ENCODE assay signal across 12 cellular contexts in the genomic region with DNA sequence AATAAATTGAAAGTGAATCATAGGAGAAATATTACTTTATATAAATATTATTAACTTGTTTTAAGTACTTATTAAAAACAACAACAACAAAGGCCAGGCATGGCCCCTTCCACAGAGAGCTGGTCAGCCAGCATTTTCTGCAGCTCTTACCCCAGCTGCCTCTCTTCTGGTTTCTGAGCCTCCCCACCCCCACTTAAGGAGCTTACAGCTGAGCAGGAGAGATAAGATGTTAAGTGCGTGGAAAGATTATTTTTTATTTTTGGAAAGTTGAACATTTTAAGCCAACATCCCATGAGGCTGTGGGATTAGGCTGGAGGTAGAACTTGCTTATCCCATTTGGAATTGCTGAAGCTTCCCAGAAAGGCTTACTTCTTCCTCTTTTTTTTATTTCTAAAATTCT.
DNase-seq lines count a peak whose midpoint lies in the region; ATAC-seq and TF ChIP-seq lines count a peak whose summit lies in the region.
"Had no signal": no experiment of that assay in that cellular context is flagged by ENCODE, and none has a peak within 500 bp of the region (broad histone marks: within the 10 kb centered on the region; RNA-seq: fewer than 3 reads in every experiment).

No MANE protein-coding gene starts in this region.

- peaks cover 44% of the 10 kb centered on the region for H3K4me1 Mint-ChIP-seq in nephron
- H3K4me1 Mint-ChIP-seq: activated B cell treated with CpG ODN at 0.5 μM for 24 hours; activated naive CD8-positive, alpha-beta T cell treated with anti-CD3 and anti-CD28 coated beads, Interleukin-2, amount 50 U/mL, for 24 hours had no signal

- POLR2A ChIA-PET in HEK293 (lab: Yijun Ruan, JAX), result interaction anchor here (1.0 to 2.0 kb wide), 2 partner anchors 38 to 416 kb away, joined by 3 to 23 read pairs; a partner anchor contains a TSS

- H3K36me3 Mint-ChIP-seq in nephron (ENCODE audit: low read depth), result no peaks in the 10 kb centered on the region
- no peaks in the 10 kb centered on the region for H3K36me3 Mint-ChIP-seq in activated naive CD4-positive, alpha-beta T cell treated with anti-CD3 and anti-CD28 coated beads, Interleukin-2, amount 50 U/mL, for 72 hours
- H3K36me3 Mint-ChIP-seq: CD8-positive, alpha-beta T cell had no signal

- no peaks in the 10 kb centered on the region for H3K27me3 ChIP-seq in WERI-Rb-1 (ENCODE audit: insufficient read depth, low read depth, severe bottlenecking)
- H3K27me3 ChIP-seq in heart left ventricle, result no peaks in the 10 kb centered on the region
- H3K27me3 ChIP-seq in esophagus squamous epithelium, result peaks cover 0 to 76% (median 0%) of the 10 kb centered on the region in 4 donors

- peaks cover 34% of the 10 kb centered on the region for H3K27me3 Mint-ChIP-seq in nephron (ENCODE audit: low read depth)

- ATAC-seq in heart left ventricle, result peak; percentile 26 to 74 (median 62)
- ATAC-seq in activated naive CD4-positive, alpha-beta T cell treated with anti-CD3 and anti-CD28 coated beads, Interleukin-2, amount 50 U/mL, for 72 hours, result no peak
- no peak for ATAC-seq in HG03439 (IDR thresholded peaks at IDR 0.05; ENCODE audit: unreplicated experiment)

- TF ChIP-seq POLR2A in heart left ventricle (IDR thresholded peaks at IDR 0.05), result no peak
- no peak for TF ChIP-seq POLR2A in esophagus squamous epithelium (IDR thresholded peaks at IDR 0.05)

- 6 to 13% (median 9%) methylated on average over 1 of the region's 1 CpG for WGBS in heart left ventricle, 4 donors
- 23 to 35% methylated on average over 1 of the region's 1 CpG for WGBS in esophagus squamous epithelium, 2 donors

- peak; percentile 96 for DNase-seq in WERI-Rb-1
- DNase-seq in heart left ventricle, result peak in 4 of 5 donors; percentile 51 to 69 (median 64)
- no peak for DNase-seq in activated naive CD4-positive, alpha-beta T cell treated with anti-CD3 and anti-CD28 coated beads, Interleukin-2, amount 50 U/mL, for 72 hours (ENCODE audit: low spot score in 2 of 2)
- no peak for DNase-seq in esophagus squamous epithelium (lab: John Stamatoyannopoulos, UW)

- CTCF ChIA-PET in HEK293 (lab: Yijun Ruan, JAX), result interaction anchor here (0.6 to 5.6 kb wide), 25 partner anchors 10 to 551 kb away, joined by 3 to 119 read pairs (median 4); no protein-coding TSS in a partner anchor

- peaks cover 13% of the 10 kb centered on the region for H3K4me1 ChIP-seq in HEK293 (ENCODE audit: control insufficient read depth, insufficient read depth, low read length)
- peaks cover 0 to 29% (median 12%) of the 10 kb centered on the region in 12 donors for H3K4me1 ChIP-seq in heart left ventricle
- H3K4me1 ChIP-seq in esophagus squamous epithelium, result peaks cover 0 to 29% (median 7%) of the 10 kb centered on the region in 3 donors

- H3K9me3 ChIP-seq in HEK293 (ENCODE audit: control insufficient read depth, insufficient read depth, low read depth, low read length), result no peaks in the 10 kb centered on the region
- H3K9me3 ChIP-seq in WERI-Rb-1 (ENCODE audit: severe bottlenecking), result peaks cover 5% of the 10 kb centered on the region
- H3K9me3 ChIP-seq in heart left ventricle, result no peaks in the 10 kb centered on the region
- no peaks in the 10 kb centered on the region for H3K9me3 ChIP-seq in esophagus squamous epithelium
- H3K9me3 ChIP-seq: thoracic aorta had no signal

- no peaks in the 10 kb centered on the region for H3K36me3 ChIP-seq in HEK293 (ENCODE audit: control insufficient read depth in 2 of 2, insufficient read depth in 1 of 2, low read length in 2 of 2)
- no peaks in the 10 kb centered on the region for H3K36me3 ChIP-seq in WERI-Rb-1
- no peaks in the 10 kb centered on the region for H3K36me3 ChIP-seq in heart left ventricle
- H3K36me3 ChIP-seq in esophagus squamous epithelium, result no peaks in the 10 kb centered on the region
- H3K36me3 ChIP-seq: thoracic aorta had no signal

- H3K27ac ChIP-seq in HEK293 (ENCODE audit: extremely low read depth, low read depth, low read length) (no peak overlapping the region), WERI-Rb-1 (peak overlapping the region; percentile 81), heart left ventricle (peak overlapping the region in 9 of 12 donors; percentile 29 to 89 (median 61)), esophagus squamous epithelium (no peak overlapping the region)
- H3K27ac ChIP-seq: SK-N-MC had no signal

- TF ChIP-seq CTCF in HEK293 (tag by site-specific recombination; IDR thresholded peaks at IDR 0.05) (no peak), WERI-Rb-1 (IDR thresholded peaks at IDR 0.05; ENCODE audit: low read depth, low read length) (no peak), heart left ventricle (IDR thresholded peaks at IDR 0.05) (no peak), nephron (IDR thresholded peaks at IDR 0.05; ENCODE audit: unreplicated experiment in 3 of 3) (no peak), esophagus squamous epithelium (IDR thresholded peaks at IDR 0.05) (no peak)

- H3K9me3 Mint-ChIP-seq in nephron, result peaks cover 4% of the 10 kb centered on the region
- H3K9me3 Mint-ChIP-seq in activated naive CD4-positive, alpha-beta T cell treated with anti-CD3 and anti-CD28 coated beads, Interleukin-2, amount 50 U/mL, for 72 hours, result no peaks in the 10 kb centered on the region
- H3K9me3 Mint-ChIP-seq: activated B cell treated with CpG ODN at 0.5 μM for 24 hours; activated naive CD8-positive, alpha-beta T cell treated with anti-CD3 and anti-CD28 coated beads, Interleukin-2, amount 50 U/mL, for 24 hours; CD8-positive, alpha-beta T cell had no signal

- intact Hi-C loops in heart left ventricle (cut with DNase I), result loop anchor here (1.0 to 10.0 kb wide), 16 partner anchors 61 to 533 kb away; a partner anchor contains a TSS
- intact Hi-C loops in esophagus squamous epithelium (cut with DNase I), result loop anchor here (5.0 kb wide), 1 partner anchor 470 kb away; no protein-coding TSS in a partner anchor

- H3K4me3 Mint-ChIP-seq in nephron, result peak overlapping the region in 1 of 3 experiments; percentile 7
- H3K4me3 Mint-ChIP-seq: activated B cell treated with CpG ODN at 0.5 μM for 24 hours; activated naive CD8-positive, alpha-beta T cell treated with anti-CD3 and anti-CD28 coated beads, Interleukin-2, amount 50 U/mL, for 24 hours; CD8-positive, alpha-beta T cell had no signal

- no peak overlapping the region for H3K4me3 ChIP-seq in HEK293 (ENCODE audit: low read depth, low read length)
- peak overlapping the region; percentile 14 for H3K4me3 ChIP-seq in WERI-Rb-1 (ENCODE audit: low read depth, low read length)
- H3K4me3 ChIP-seq in heart left ventricle, result peak overlapping the region in 1 of 12 donors; percentile 4
- no peak overlapping the region for H3K4me3 ChIP-seq in esophagus squamous epithelium
- H3K4me3 ChIP-seq: SK-N-MC, thoracic aorta had no signal

- peak overlapping the region; percentile 37 to 96 (median 95) for H3K27ac Mint-ChIP-seq in nephron
- H3K27ac Mint-ChIP-seq in activated naive CD4-positive, alpha-beta T cell treated with anti-CD3 and anti-CD28 coated beads, Interleukin-2, amount 50 U/mL, for 72 hours, result no peak overlapping the region
- H3K27ac Mint-ChIP-seq: activated B cell treated with CpG ODN at 0.5 μM for 24 hours; CD8-positive, alpha-beta T cell had no signal

TF ChIP-seq in HEK293, 187 proteins besides CTCF, POLR2A, EP300 and RAD21:
- TF ChIP-seq, protein P1, sequence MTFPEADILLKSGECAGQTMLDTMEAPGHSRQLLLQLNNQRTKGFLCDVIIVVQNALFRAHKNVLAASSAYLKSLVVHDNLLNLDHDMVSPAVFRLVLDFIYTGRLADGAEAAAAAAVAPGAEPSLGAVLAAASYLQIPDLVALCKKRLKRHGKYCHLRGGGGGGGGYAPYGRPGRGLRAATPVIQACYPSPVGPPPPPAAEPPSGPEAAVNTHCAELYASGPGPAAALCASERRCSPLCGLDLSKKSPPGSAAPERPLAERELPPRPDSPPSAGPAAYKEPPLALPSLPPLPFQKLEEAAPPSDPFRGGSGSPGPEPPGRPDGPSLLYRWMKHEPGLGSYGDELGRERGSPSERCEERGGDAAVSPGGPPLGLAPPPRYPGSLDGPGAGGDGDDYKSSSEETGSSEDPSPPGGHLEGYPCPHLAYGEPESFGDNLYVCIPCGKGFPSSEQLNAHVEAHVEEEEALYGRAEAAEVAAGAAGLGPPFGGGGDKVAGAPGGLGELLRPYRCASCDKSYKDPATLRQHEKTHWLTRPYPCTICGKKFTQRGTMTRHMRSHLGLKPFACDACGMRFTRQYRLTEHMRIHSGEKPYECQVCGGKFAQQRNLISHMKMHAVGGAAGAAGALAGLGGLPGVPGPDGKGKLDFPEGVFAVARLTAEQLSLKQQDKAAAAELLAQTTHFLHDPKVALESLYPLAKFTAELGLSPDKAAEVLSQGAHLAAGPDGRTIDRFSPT (tag by site-specific recombination; IDR thresholded peaks at IDR 0.05), result no peak
- TF ChIP-seq ZNF510 (tag by site-specific recombination; IDR thresholded peaks at IDR 0.05; ENCODE audit: insufficient replicate concordance), result peak; percentile 59
- no peak for TF ChIP-seq ZNF2 (tag by site-specific recombination; IDR thresholded peaks at IDR 0.05)

Comparison
In these comparisons a context has a peak if more than half of its experiments do, and no peak if none do; other contexts are left out.
1. H3K27ac ChIP-seq: peak in WERI-Rb-1 (single experiment) and heart left ventricle (9 of 12); none in HEK293 (single experiment) and esophagus squamous epithelium (0 of 4).
2. DNase-seq: peak in WERI-Rb-1 (single experiment) and heart left ventricle (4 of 5); none in activated naive CD4-positive, alpha-beta T cell treated with anti-CD3 and anti-CD28 coated beads, Interleukin-2, amount 50 U/mL, for 72 hours (0 of 2) and esophagus squamous epithelium (single experiment).
3. ATAC-seq: peak in heart left ventricle (4 of 4); none in activated naive CD4-positive, alpha-beta T cell treated with anti-CD3 and anti-CD28 coated beads, Interleukin-2, amount 50 U/mL, for 72 hours (0 of 2) and HG03439 (single experiment).
4. H3K27ac Mint-ChIP-seq: peak in nephron (3 of 3); none in activated naive CD4-positive, alpha-beta T cell treated with anti-CD3 and anti-CD28 coated beads, Interleukin-2, amount 50 U/mL, for 72 hours (0 of 2).